8 cellular contexts compared by ENCODE assay signal in the genomic region with DNA sequence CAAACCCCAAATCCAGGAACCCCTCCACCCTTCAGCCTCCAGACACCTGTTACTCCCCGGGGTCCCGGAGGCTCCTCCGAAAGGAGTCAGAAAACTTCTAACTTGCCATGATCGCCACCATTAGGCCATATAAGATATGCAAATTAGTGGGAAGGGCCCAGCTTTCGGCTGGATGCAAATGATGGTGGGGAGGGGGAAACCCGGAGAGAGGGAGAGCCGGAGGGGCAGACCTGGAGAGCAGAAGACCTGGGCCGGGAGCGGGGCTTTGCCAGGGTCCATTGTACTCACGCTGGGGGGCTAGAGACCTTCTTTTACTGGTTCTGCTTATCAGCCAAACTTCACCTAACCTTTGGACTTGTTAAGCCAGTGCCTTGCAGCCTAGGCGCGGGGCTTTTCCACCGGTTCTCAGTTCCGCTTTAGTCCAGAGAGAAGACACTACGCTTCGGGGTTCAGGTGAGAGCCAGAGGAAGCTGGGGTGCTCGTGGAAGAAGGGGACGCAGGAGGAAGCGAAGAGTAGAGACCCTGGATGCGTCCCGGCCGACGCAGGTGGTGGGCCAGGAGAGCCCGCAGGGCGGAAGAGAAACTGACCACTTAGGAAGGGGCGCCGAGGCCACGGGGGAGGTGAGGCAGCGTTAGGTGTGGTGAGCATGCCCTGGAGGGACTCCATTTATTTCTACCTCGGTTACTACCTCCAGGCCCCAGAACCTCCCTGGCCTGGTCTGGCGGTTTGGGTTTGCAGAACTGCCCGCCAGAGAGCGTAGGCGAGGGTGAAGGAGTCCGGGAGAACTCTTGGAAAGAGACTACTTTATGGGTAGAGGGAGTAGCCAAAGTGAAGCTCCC. TPM values are rescaled to one million over a fixed set of nuclear protein-coding genes. Genes with fewer than 3 reads are reported as not detected.
DNase-seq lines count a peak whose midpoint lies in the region; ATAC-seq lines count a peak whose summit lies in the region.

Gene HNF1B (minus strand): TSS at position 99 of the 840 bp plus-strand sequence. CDS start 175 bp downstream, outside the sequence.

- DNase-seq in CD4-positive, alpha-beta memory T cell = no peak
- DNase-seq in NCI-H526 (lab: John Stamatoyannopoulos, UW) (peak; percentile 68 to 87), immature natural killer cell (no peak), ureter (ENCODE audit: low spot score) (peak; percentile 71), NCI-H446 treated with DMSO at 0.1 percent for 48 hours (lab: John Stamatoyannopoulos, UW) (no peak)
- no peak for DNase-seq in stimulated activated CD4-positive, alpha-beta T cell treated with anti-CD3 and anti-CD28 coated beads, Interleukin-4, amount 100 ng/mL, for 1 hour
- DNase-seq in stimulated activated CD4-positive, alpha-beta T cell treated with anti-CD3 and anti-CD28 coated beads, Interleukin-4, amount 100 ng/mL, for 4 hours = no peak

- no peaks in the 10 kb centered on the region for H3K9me3 ChIP-seq in CD4-positive, alpha-beta memory T cell (ENCODE audit: control insufficient read depth in 1 of 2, low read length in 2 of 2)

- peaks cover 34 to 52% of the 10 kb centered on the region in 2 donors for H3K27me3 Mint-ChIP-seq in CD4-positive, alpha-beta memory T cell
- H3K27me3 Mint-ChIP-seq in immature natural killer cell (ENCODE audit: low read depth in 3 of 3) = peaks cover 8 to 28% (median 27%) of the 10 kb centered on the region in 3 donors

- CTCF ChIA-PET in CD4-positive, alpha-beta memory T cell (lab: Charles Lee; ENCODE audit: partially characterized antibody) = no interaction called here

- H3K27ac Mint-ChIP-seq in CD4-positive, alpha-beta memory T cell = no peak within 1 kb of the TSS
- H3K27ac Mint-ChIP-seq in immature natural killer cell = no peak within 1 kb of the TSS

- H3K27ac ChIP-seq in CD4-positive, alpha-beta memory T cell (ENCODE audit: low read depth, low read length) = no peak within 1 kb of the TSS

- peaks cover 44% of the 10 kb centered on the region for H3K27me3 ChIP-seq in CD4-positive, alpha-beta memory T cell (ENCODE audit: insufficient read depth, low read length)

- peaks cover 11 to 34% (median 22%) of the 10 kb centered on the region in 4 donors for H3K4me1 Mint-ChIP-seq in CD4-positive, alpha-beta memory T cell
- H3K4me1 Mint-ChIP-seq in immature natural killer cell = peaks cover 11 to 14% of the 10 kb centered on the region in 2 donors

- H3K4me3 Mint-ChIP-seq in CD4-positive, alpha-beta memory T cell = peak within 1 kb of the TSS; percentile 22 to 84 (median 52)
- peak within 1 kb of the TSS; percentile 28 to 59 (median 41) for H3K4me3 Mint-ChIP-seq in immature natural killer cell

- H3K36me3 ChIP-seq in CD4-positive, alpha-beta memory T cell (ENCODE audit: insufficient read depth, low read length) = no peaks in the 10 kb centered on the region

- POLR2A ChIA-PET in CD4-positive, alpha-beta memory T cell (lab: Charles Lee; ENCODE audit: partially characterized antibody) = no interaction called here

- intact Hi-C loops in CD4-positive, alpha-beta memory T cell (cut with micrococcal nuclease) = no loop called here

- peaks cover 0 to 2% (median 0%) of the 10 kb centered on the region in 8 donors for H3K9me3 Mint-ChIP-seq in CD4-positive, alpha-beta memory T cell
- H3K9me3 Mint-ChIP-seq in immature natural killer cell = no peaks in the 10 kb centered on the region

- H3K36me3 Mint-ChIP-seq in CD4-positive, alpha-beta memory T cell = no peaks in the 10 kb centered on the region
- H3K36me3 Mint-ChIP-seq in immature natural killer cell = no peaks in the 10 kb centered on the region

- H3K4me3 ChIP-seq in CD4-positive, alpha-beta memory T cell (ENCODE audit: low read length in 2 of 2) = no peak within 1 kb of the TSS

- H3K4me1 ChIP-seq in CD4-positive, alpha-beta memory T cell (ENCODE audit: insufficient read depth, low read length) = peaks cover 41% of the 10 kb centered on the region

- ATAC-seq in GM19395 (IDR thresholded peaks at IDR 0.05; ENCODE audit: unreplicated experiment) = peak; percentile 51

RNA-seq across cellular contexts. Expression of gene HNF1B, which starts in this region (rescaled TPM):
- not detected for total RNA-seq in CD4-positive, alpha-beta memory T cell
- polyA plus RNA-seq in CD4-positive, alpha-beta memory T cell = not detected
- not detected for polyA plus RNA-seq in immature natural killer cell
- 31.5 TPM for total RNA-seq in ureter

Comparison
In these comparisons a context has a peak if more than half of its experiments do, and no peak if none do; other contexts are left out.
1. RNA of gene HNF1B (total RNA-seq): 31.5 TPM in ureter (single experiment); not detected in CD4-positive, alpha-beta memory T cell; every median in the first group is over 10 times any median in the second.
2. DNase-seq: peak in NCI-H526 (2 of 2) and ureter (single experiment); none in CD4-positive, alpha-beta memory T cell (0 of 5), immature natural killer cell (0 of 3), stimulated activated CD4-positive, alpha-beta T cell treated with anti-CD3 and anti-CD28 coated beads, Interleukin-4, amount 100 ng/mL, for 1 hour (single experiment), NCI-H446 treated with DMSO at 0.1 percent for 48 hours (single experiment) and stimulated activated CD4-positive, alpha-beta T cell treated with anti-CD3 and anti-CD28 coated beads, Interleukin-4, amount 100 ng/mL, for 4 hours (0 of 2).